Comparison of ENCODE assay signal across 8 cellular contexts in the genomic region with DNA sequence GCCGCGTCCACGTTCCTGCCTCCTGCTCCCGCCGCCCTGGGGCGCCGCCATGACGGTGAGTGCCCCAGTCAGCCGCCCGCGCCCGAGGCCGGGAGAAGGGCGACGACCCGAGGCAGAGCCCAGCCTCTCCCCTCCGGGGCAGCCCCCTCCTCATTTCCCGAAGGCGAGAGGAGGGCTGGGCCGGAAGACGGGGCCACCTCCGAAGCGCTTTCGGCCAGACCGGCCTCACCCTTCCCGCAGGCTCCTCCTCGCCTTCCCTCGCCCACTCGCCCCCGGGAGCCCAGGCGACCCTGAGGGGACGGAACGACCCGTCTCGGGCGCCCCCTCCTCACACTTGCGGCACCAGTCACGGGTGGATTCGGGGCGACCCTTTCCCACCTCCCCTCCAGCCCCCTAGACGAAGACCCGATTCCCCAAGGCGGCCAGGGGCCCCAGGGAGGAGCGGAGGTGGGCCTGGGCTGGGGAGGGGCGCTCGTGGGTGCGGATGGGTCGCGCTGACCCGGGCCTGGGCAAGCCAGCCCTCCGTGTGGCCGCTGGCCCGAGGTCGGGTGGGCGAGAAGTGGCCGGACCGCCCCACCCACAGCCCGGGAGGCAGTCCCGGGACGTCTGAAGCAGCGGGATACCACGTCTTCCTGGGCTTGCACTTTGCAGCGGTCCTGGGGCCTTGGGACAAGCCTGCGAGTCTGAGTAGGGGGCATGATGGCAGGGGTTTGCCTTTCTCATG. TPM values are rescaled to one million over a fixed set of nuclear protein-coding genes. Genes with fewer than 3 reads are reported as not detected.
DNase-seq lines count a peak whose midpoint lies in the region; ATAC-seq and TF ChIP-seq lines count a peak whose summit lies in the region.

No MANE protein-coding gene starts in this region.

- peaks cover 48% of the 10 kb centered on the region for H3K79me2 ChIP-seq in Karpas-422 (ENCODE audit: low read length)

- H3K4me2 ChIP-seq in Karpas-422 (ENCODE audit: low read depth, low read length, poor library complexity, severe bottlenecking), result peak overlapping the region; percentile 98

- intact Hi-C loops in adrenal gland (cut with DNase I), result no loop called here

- H3K4me1 ChIP-seq in Karpas-422 (ENCODE audit: low read length) (peaks cover 25% of the 10 kb centered on the region), adrenal gland (replicated peaks in 1 of 2) (peaks cover 60 to 69% of the 10 kb centered on the region in 2 donors), stomach smooth muscle (ENCODE audit: control insufficient read depth, insufficient read depth, low read length) (peaks cover 79% of the 10 kb centered on the region)

- peak overlapping the region; percentile 60; the same call in 1 of the 2 replicates for H2AFZ ChIP-seq in Karpas-422 (ENCODE audit: low read length)

- H3K36me3 ChIP-seq in Karpas-422 (ENCODE audit: insufficient read depth, low read length) (no peaks in the 10 kb centered on the region), adrenal gland (replicated peaks in 1 of 2) (no peaks in the 10 kb centered on the region), kidney epithelial cell (ENCODE audit: control insufficient read depth, insufficient read depth, low read length) (peaks cover 1% of the 10 kb centered on the region), stomach smooth muscle (ENCODE audit: control insufficient read depth in 2 of 2, insufficient read depth in 2 of 2, low read length in 2 of 2) (no peaks in the 10 kb centered on the region)

- peak in 1 of 2 donors; percentile 59 for TF ChIP-seq POLR2A in adrenal gland (IDR thresholded peaks at IDR 0.05)

- no peaks in the 10 kb centered on the region for H4K20me1 ChIP-seq in Karpas-422 (ENCODE audit: insufficient read depth, low read depth, low read length)

- H3K27ac ChIP-seq in 22Rv1 (peak overlapping the region; percentile 87), Karpas-422 (ENCODE audit: low read length) (peak overlapping the region; percentile 73), adrenal gland (peak overlapping the region; percentile 73 to 98 (median 94)), stomach smooth muscle (ENCODE audit: low read length) (peak overlapping the region; percentile 75)

- no peaks in the 10 kb centered on the region for H3K9me2 ChIP-seq in Karpas-422 (replicated peaks; ENCODE audit: insufficient read depth, low read length)

- peak overlapping the region; percentile 100 for H3K4me3 ChIP-seq in Karpas-422 (ENCODE audit: low read length)
- H3K4me3 ChIP-seq in adrenal gland, result peak overlapping the region; percentile 64 to 100 (median 85)
- H3K4me3 ChIP-seq in kidney epithelial cell (ENCODE audit: low read depth, low read length), result peak overlapping the region; percentile 96
- peak overlapping the region; percentile 88 to 94 for H3K4me3 ChIP-seq in stomach smooth muscle (ENCODE audit: low read length in 2 of 2)

- H3K9ac ChIP-seq in Karpas-422 (ENCODE audit: low read length) (peak overlapping the region; percentile 99), stomach smooth muscle (ENCODE audit: low read length in 2 of 2) (peak overlapping the region; percentile 88 to 90)

- H3K9me3 ChIP-seq in Karpas-422 (ENCODE audit: low read length), result no peaks in the 10 kb centered on the region
- no peaks in the 10 kb centered on the region for H3K9me3 ChIP-seq in adrenal gland (replicated peaks in 1 of 3)
- no peaks in the 10 kb centered on the region for H3K9me3 ChIP-seq in stomach smooth muscle (ENCODE audit: control insufficient read depth in 2 of 2, low read length in 2 of 2)

- 0 to 1% (median 0%) methylated on average over 5 to 64 of the region's 64 CpGs for WGBS in adrenal gland, 4 donors

- DNase-seq in Karpas-422 (no peak), adrenal gland (peak in 1 of 7 donors; percentile 52), kidney epithelial cell (ENCODE audit: low read depth) (no peak), NCI-H2107 treated with DMSO at 0.1 percent for 48 hours (lab: John Stamatoyannopoulos, UW; ENCODE audit: unreplicated experiment) (no peak), NCI-H82 (lab: John Stamatoyannopoulos, UW) (no peak)

- no peaks in the 10 kb centered on the region for H3K27me3 ChIP-seq in Karpas-422 (ENCODE audit: low read length)
- no peaks in the 10 kb centered on the region for H3K27me3 ChIP-seq in adrenal gland
- H3K27me3 ChIP-seq in kidney epithelial cell (ENCODE audit: control insufficient read depth, insufficient read depth, low read length), result no peaks in the 10 kb centered on the region
- no peaks in the 10 kb centered on the region for H3K27me3 ChIP-seq in stomach smooth muscle (ENCODE audit: control insufficient read depth in 1 of 2, insufficient read depth in 2 of 2, low read length in 2 of 2)

- TF ChIP-seq CTCF in 22Rv1 (IDR thresholded peaks at IDR 0.05) (no peak), adrenal gland (IDR thresholded peaks at IDR 0.05) (peak in 1 of 6 experiments; percentile 10), kidney epithelial cell (IDR thresholded peaks at IDR 0.05; ENCODE audit: insufficient read depth, low read length, poor library complexity, severe bottlenecking) (no peak)

- peak; percentile 29 for ATAC-seq in GM19438 (IDR thresholded peaks at IDR 0.05; ENCODE audit: low read depth, unreplicated experiment)

RNA-seq across cellular contexts. Expression of a gene that starts 49.7 kb away (rescaled TPM):
- total RNA-seq in Karpas-422 (2014; rRNA removed; shearing (Covaris generic); ENCODE audit: low replicate concordance), result 14.6 and 45.6 TPM in 2 replicates
- total RNA-seq in adrenal gland (100 to 1,000 TPM in 6 of 8 donors, 10 to 100 TPM in 2; 57.7 to 146 (median 105) TPM), kidney epithelial cell (62.8 and 68.9 TPM in 2 replicates)
- polyA plus RNA-seq in adrenal gland, result 10 to 100 TPM; 24.6 to 43.1 (median 29.6) TPM
